1 cellular context compared by ENCODE assay signal in genomic region chr9:92247296-92247695, GRCh38.
TF ChIP-seq lines count a peak whose summit lies in the region.

No MANE protein-coding gene starts in this region.

TF ChIP-seq in HepG2, 621 proteins besides CTCF, POLR2A, EP300 and RAD21:
- TF ChIP-seq RBM22 (optimal IDR thresholded peaks at IDR 0.05; ENCODE audit: low read length) (peak; percentile 61), RBAK (CRISPR knock-in tag; IDR thresholded peaks at IDR 0.05) (no peak)
